8 cellular contexts compared by ENCODE assay signal in the genomic region with DNA sequence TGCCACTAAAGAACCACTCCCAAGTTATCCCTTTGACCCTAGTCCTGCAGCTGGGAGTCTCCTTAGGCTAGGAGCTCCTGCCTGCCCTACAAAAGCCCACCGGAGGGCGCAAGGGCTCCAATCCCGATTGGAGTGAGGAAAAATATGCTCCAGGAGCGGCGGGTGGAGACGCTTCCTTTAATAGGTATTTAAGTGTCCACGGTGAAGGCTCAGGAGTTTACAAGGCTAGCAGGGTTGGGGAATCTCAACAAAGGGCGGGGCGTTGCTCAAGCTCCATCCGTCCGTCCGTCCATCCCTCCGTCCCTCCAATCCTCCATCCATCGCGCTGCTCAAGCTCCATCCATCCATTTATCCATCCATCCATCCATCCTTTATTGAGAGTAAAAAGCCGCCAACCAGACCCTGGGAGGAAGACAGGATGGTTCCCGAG. TPM values are rescaled to one million over a fixed set of nuclear protein-coding genes. Genes with fewer than 3 reads are reported as not detected.
DNase-seq lines count a peak whose midpoint lies in the region; ATAC-seq and TF ChIP-seq lines count a peak whose summit lies in the region.

No MANE protein-coding gene starts in this region.

- H3K27ac Mint-ChIP-seq in T-helper 2 cell treated with Interferon-gamma antibody and Interleukin-4, amounts not matched to agents 5 μg/mL and 100 μg/mL, for 36 hours = peak overlapping the region; percentile 92
- peak overlapping the region; percentile 95 for H3K27ac Mint-ChIP-seq in activated T-helper 2 cell treated with anti-CD3 and anti-CD28 coated beads, Interferon-gamma antibody, Interleukin-2, Interleukin-4, amounts not matched to agents 10 μg/mL and 5 μg/mL and 100 μg/mL, durations not matched to agents 14 hours and 24 hours and 36 hours
- H3K27ac Mint-ChIP-seq in nephron progenitor cell = peak overlapping the region; percentile 98

- H3K4me3 Mint-ChIP-seq in T-helper 2 cell treated with Interferon-gamma antibody and Interleukin-4, amounts not matched to agents 5 μg/mL and 100 μg/mL, for 36 hours = peak overlapping the region; percentile 93
- H3K4me3 Mint-ChIP-seq in activated T-helper 2 cell treated with anti-CD3 and anti-CD28 coated beads, Interferon-gamma antibody, Interleukin-2, Interleukin-4, amounts not matched to agents 10 μg/mL and 5 μg/mL and 100 μg/mL, durations not matched to agents 14 hours and 24 hours and 36 hours (ENCODE audit: low read depth) = peak overlapping the region; percentile 97
- peak overlapping the region; percentile 93 for H3K4me3 Mint-ChIP-seq in nephron progenitor cell

- DNase-seq in T-helper 2 cell treated with Interferon-gamma antibody and Interleukin-4, amounts not matched to agents 5 μg/mL and 100 μg/mL, for 36 hours (ENCODE audit: low spot score) = peak; percentile 27
- no peak for DNase-seq in T-helper 2 cell
- DNase-seq in NCI-H2196 treated with DMSO at 0.1 percent for 48 hours (lab: John Stamatoyannopoulos, UW; ENCODE audit: unreplicated experiment) = peak; percentile 36
- peak; percentile 19 for DNase-seq in activated T-helper 2 cell treated with anti-CD3 and anti-CD28 coated beads, Interferon-gamma antibody, Interleukin-2, Interleukin-4, amounts not matched to agents 10 μg/mL and 5 μg/mL and 100 μg/mL, durations not matched to agents 14 hours and 24 hours and 36 hours (ENCODE audit: low spot score)
- peak in 1 of 2 donors; percentile 53 for DNase-seq in foreskin keratinocyte
- DNase-seq in nephron progenitor cell = peak; percentile 76

- peaks cover 5% of the 10 kb centered on the region for H3K4me1 ChIP-seq in foreskin keratinocyte

- TF ChIP-seq CTCF in foreskin keratinocyte (conservative IDR thresholded peaks at IDR 0.05) (peak; percentile 74), nephron progenitor cell (IDR thresholded peaks at IDR 0.05) (peak; percentile 65)

- H3K27ac ChIP-seq in foreskin keratinocyte = peak overlapping the region; percentile 87

- H3K36me3 Mint-ChIP-seq in T-helper 2 cell treated with Interferon-gamma antibody and Interleukin-4, amounts not matched to agents 5 μg/mL and 100 μg/mL, for 36 hours (ENCODE audit: low read depth) = peaks cover 13% of the 10 kb centered on the region
- H3K36me3 Mint-ChIP-seq in activated T-helper 2 cell treated with anti-CD3 and anti-CD28 coated beads, Interferon-gamma antibody, Interleukin-2, Interleukin-4, amounts not matched to agents 10 μg/mL and 5 μg/mL and 100 μg/mL, durations not matched to agents 14 hours and 24 hours and 36 hours (ENCODE audit: low read depth) = peaks cover 8% of the 10 kb centered on the region
- peaks cover 5% of the 10 kb centered on the region for H3K36me3 Mint-ChIP-seq in nephron progenitor cell (ENCODE audit: low read depth)

- H3K27me3 ChIP-seq in foreskin keratinocyte = no peaks in the 10 kb centered on the region

- H3K4me1 Mint-ChIP-seq in T-helper 2 cell treated with Interferon-gamma antibody and Interleukin-4, amounts not matched to agents 5 μg/mL and 100 μg/mL, for 36 hours (ENCODE audit: low read depth) = peaks cover 28% of the 10 kb centered on the region
- peaks cover 18% of the 10 kb centered on the region for H3K4me1 Mint-ChIP-seq in activated T-helper 2 cell treated with anti-CD3 and anti-CD28 coated beads, Interferon-gamma antibody, Interleukin-2, Interleukin-4, amounts not matched to agents 10 μg/mL and 5 μg/mL and 100 μg/mL, durations not matched to agents 14 hours and 24 hours and 36 hours (ENCODE audit: low read depth)
- peaks cover 27% of the 10 kb centered on the region for H3K4me1 Mint-ChIP-seq in nephron progenitor cell

- intact Hi-C loops in activated T-helper 2 cell treated with anti-CD3 and anti-CD28 coated beads, Interferon-gamma antibody, Interleukin-2, Interleukin-4, amounts not matched to agents 10 μg/mL and 5 μg/mL and 100 μg/mL, durations not matched to agents 14 hours and 24 hours and 36 hours (cut with micrococcal nuclease) = loop anchor here (2.0 to 5.0 kb wide), 3 partner anchors 23 to 55 kb away; a partner anchor contains a TSS

- H3K27me3 Mint-ChIP-seq in T-helper 2 cell treated with Interferon-gamma antibody and Interleukin-4, amounts not matched to agents 5 μg/mL and 100 μg/mL, for 36 hours (ENCODE audit: low read depth) = no peaks in the 10 kb centered on the region
- H3K27me3 Mint-ChIP-seq in activated T-helper 2 cell treated with anti-CD3 and anti-CD28 coated beads, Interferon-gamma antibody, Interleukin-2, Interleukin-4, amounts not matched to agents 10 μg/mL and 5 μg/mL and 100 μg/mL, durations not matched to agents 14 hours and 24 hours and 36 hours (ENCODE audit: low read depth) = no peaks in the 10 kb centered on the region
- H3K27me3 Mint-ChIP-seq in nephron progenitor cell (ENCODE audit: low read depth, poor library complexity) = peaks cover 3% of the 10 kb centered on the region

- ATAC-seq in HG02759 (IDR thresholded peaks at IDR 0.05; ENCODE audit: unreplicated experiment) (peak; percentile 14), foreskin keratinocyte (peak; percentile 47), GM18519 (IDR thresholded peaks at IDR 0.05; ENCODE audit: low FRiP score, unreplicated experiment) (no peak)

- no peaks in the 10 kb centered on the region for H3K9me3 Mint-ChIP-seq in T-helper 2 cell treated with Interferon-gamma antibody and Interleukin-4, amounts not matched to agents 5 μg/mL and 100 μg/mL, for 36 hours
- H3K9me3 Mint-ChIP-seq in activated T-helper 2 cell treated with anti-CD3 and anti-CD28 coated beads, Interferon-gamma antibody, Interleukin-2, Interleukin-4, amounts not matched to agents 10 μg/mL and 5 μg/mL and 100 μg/mL, durations not matched to agents 14 hours and 24 hours and 36 hours = no peaks in the 10 kb centered on the region
- no peaks in the 10 kb centered on the region for H3K9me3 Mint-ChIP-seq in nephron progenitor cell

RNA-seq across cellular contexts. Expression of a gene that starts 0.6 kb away (rescaled TPM):
- total RNA-seq in activated T-helper 2 cell treated with anti-CD3 and anti-CD28 coated beads, Interferon-gamma antibody, Interleukin-2, Interleukin-4, amounts not matched to agents 10 μg/mL and 5 μg/mL and 100 μg/mL, durations not matched to agents 14 hours and 24 hours and 36 hours = 22.0 and 25.8 TPM in 2 replicates
- 33.1 and 34.9 TPM in 2 replicates for total RNA-seq in foreskin keratinocyte
- polyA plus RNA-seq in foreskin keratinocyte = 35.9 and 39.9 TPM in 2 replicates

RNA-seq across cellular contexts. Expression of a gene that starts 10.8 kb away (rescaled TPM):
- 273 and 294 TPM in 2 replicates for total RNA-seq in activated T-helper 2 cell treated with anti-CD3 and anti-CD28 coated beads, Interferon-gamma antibody, Interleukin-2, Interleukin-4, amounts not matched to agents 10 μg/mL and 5 μg/mL and 100 μg/mL, durations not matched to agents 14 hours and 24 hours and 36 hours
- total RNA-seq in foreskin keratinocyte = 1.2 and 1.3 TPM in 2 replicates
- 2.3 and 2.4 TPM in 2 replicates for polyA plus RNA-seq in foreskin keratinocyte

RNA-seq across cellular contexts. Expression of a gene that starts 23.3 kb away (rescaled TPM):
- 98.3 and 106 TPM in 2 replicates for total RNA-seq in activated T-helper 2 cell treated with anti-CD3 and anti-CD28 coated beads, Interferon-gamma antibody, Interleukin-2, Interleukin-4, amounts not matched to agents 10 μg/mL and 5 μg/mL and 100 μg/mL, durations not matched to agents 14 hours and 24 hours and 36 hours
- total RNA-seq in foreskin keratinocyte = 30.4 and 31.2 TPM in 2 replicates
- 17.0 and 19.6 TPM in 2 replicates for polyA plus RNA-seq in foreskin keratinocyte

RNA-seq across cellular contexts. Expression of a gene that starts 42.3 kb away (rescaled TPM):
- 0.18 and 0.23 TPM in 2 replicates for total RNA-seq in activated T-helper 2 cell treated with anti-CD3 and anti-CD28 coated beads, Interferon-gamma antibody, Interleukin-2, Interleukin-4, amounts not matched to agents 10 μg/mL and 5 μg/mL and 100 μg/mL, durations not matched to agents 14 hours and 24 hours and 36 hours
- not detected in 2 replicates for total RNA-seq in foreskin keratinocyte
- not detected in 2 replicates for polyA plus RNA-seq in foreskin keratinocyte

RNA-seq across cellular contexts. Expression of a gene that starts 49.0 kb away (rescaled TPM):
- total RNA-seq in activated T-helper 2 cell treated with anti-CD3 and anti-CD28 coated beads, Interferon-gamma antibody, Interleukin-2, Interleukin-4, amounts not matched to agents 10 μg/mL and 5 μg/mL and 100 μg/mL, durations not matched to agents 14 hours and 24 hours and 36 hours = 20.6 and 24.2 TPM in 2 replicates
- total RNA-seq in foreskin keratinocyte = 16.2 and 16.6 TPM in 2 replicates
- polyA plus RNA-seq in foreskin keratinocyte = 13.6 and 14.8 TPM in 2 replicates

Comparison
In these comparisons a context has a peak if more than half of its experiments do, and no peak if none do; other contexts are left out.
1. DNase-seq: peak in T-helper 2 cell treated with Interferon-gamma antibody and Interleukin-4, amounts not matched to agents 5 μg/mL and 100 μg/mL, for 36 hours (single experiment), NCI-H2196 treated with DMSO at 0.1 percent for 48 hours (single experiment), activated T-helper 2 cell treated with anti-CD3 and anti-CD28 coated beads, Interferon-gamma antibody, Interleukin-2, Interleukin-4, amounts not matched to agents 10 μg/mL and 5 μg/mL and 100 μg/mL, durations not matched to agents 14 hours and 24 hours and 36 hours (single experiment) and nephron progenitor cell (single experiment); none in T-helper 2 cell (0 of 5).
2. RNA of a gene that starts 10.8 kb away (total RNA-seq): 273 to 294 TPM in activated T-helper 2 cell treated with anti-CD3 and anti-CD28 coated beads, Interferon-gamma antibody, Interleukin-2, Interleukin-4, amounts not matched to agents 10 μg/mL and 5 μg/mL and 100 μg/mL, durations not matched to agents 14 hours and 24 hours and 36 hours; 1.2 to 1.3 TPM in foreskin keratinocyte; every median in the first group is over 100 times any median in the second.
3. Peak in every context shown above with its lines, with median percentiles within 50 percentile points of each other: H3K27ac Mint-ChIP-seq and H3K4me3 Mint-ChIP-seq.